Comparison of ENCODE assay signal across 13 cellular contexts in the genomic region with DNA sequence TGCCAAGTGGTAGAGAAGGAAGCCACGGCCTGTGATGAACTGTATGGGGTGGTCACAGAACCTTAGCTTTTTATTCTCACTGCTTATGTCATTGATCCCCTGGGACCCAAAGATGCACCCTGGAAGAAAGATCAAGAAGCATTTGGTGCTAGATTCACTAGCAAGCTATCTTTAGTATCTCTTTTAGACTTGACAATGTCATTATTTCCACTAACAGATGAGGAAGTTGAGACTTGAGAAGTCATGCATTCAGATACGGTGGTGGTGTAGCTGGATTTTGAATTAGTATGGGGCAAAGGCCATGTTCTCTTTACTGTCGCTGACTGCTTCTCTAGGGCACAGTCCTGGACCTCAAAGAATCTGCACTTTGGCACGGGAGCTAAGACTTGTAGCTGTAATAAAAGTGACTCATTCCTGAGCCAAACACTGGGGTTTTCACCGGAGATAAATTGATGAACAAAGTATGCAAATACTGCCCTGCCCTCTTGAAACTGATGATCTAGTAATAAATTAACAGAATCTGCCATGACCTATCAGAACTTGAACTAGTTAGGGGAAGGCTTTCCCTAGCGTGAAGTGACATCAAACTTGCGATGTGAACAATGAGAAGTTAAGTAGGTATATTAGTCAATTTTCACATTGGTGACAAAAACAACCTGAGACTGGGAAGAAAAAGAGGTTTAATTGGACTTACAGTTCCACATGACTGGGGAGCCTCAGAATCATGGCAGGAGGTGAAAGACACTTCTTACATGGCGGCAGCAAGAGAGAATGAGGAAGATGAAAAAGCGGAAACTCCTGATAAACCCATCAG. TPM values are rescaled to one million over a fixed set of nuclear protein-coding genes. Genes with fewer than 3 reads are reported as not detected.
A peak's percentile ranks its signal among the peaks of the same experiment; 100 is the strongest.
DNase-seq lines count a peak whose midpoint lies in the region; ATAC-seq and TF ChIP-seq lines count a peak whose summit lies in the region.
"Had no signal": no experiment of that assay in that cellular context is flagged by ENCODE, and none has a peak within 500 bp of the region (broad histone marks: within the 10 kb centered on the region; RNA-seq: fewer than 3 reads in every experiment).

No MANE protein-coding gene starts in this region.

- TF ChIP-seq POLR2A in GM18505 (IDR thresholded peaks at IDR 0.05; ENCODE audit: borderline replicate concordance, extremely low read depth, insufficient read depth, insufficient read length): no peak

- no peaks in the 10 kb centered on the region for H3K27me3 ChIP-seq in hepatocyte
- H3K27me3 ChIP-seq: uterus had no signal

- H2AFZ ChIP-seq in hepatocyte: no peak overlapping the region

- peak overlapping the region; percentile 52 for H3K4me2 ChIP-seq in hepatocyte
- H3K4me2 ChIP-seq: smooth muscle cell had no signal

- H3K9me2 ChIP-seq in hepatocyte (replicated peaks; ENCODE audit: insufficient read depth): no peaks in the 10 kb centered on the region

- peaks cover 12% of the 10 kb centered on the region for H3K79me2 ChIP-seq in hepatocyte

- peak; percentile 80 for ATAC-seq in GM18505 (IDR thresholded peaks at IDR 0.05; ENCODE audit: unreplicated experiment)
- ATAC-seq in GM21576 (IDR thresholded peaks at IDR 0.05; ENCODE audit: unreplicated experiment): peak; percentile 79
- peak; percentile 79 for ATAC-seq in HG03442 (IDR thresholded peaks at IDR 0.05; ENCODE audit: unreplicated experiment)

- peaks cover 18% of the 10 kb centered on the region for H3K4me1 ChIP-seq in hepatocyte (ENCODE audit: insufficient read depth)
- H3K4me1 ChIP-seq: uterus had no signal

- 64% methylated on average over 9 of the region's 9 CpGs for WGBS in hepatocyte (ENCODE audit: low lambda C conversion rate, missing lambda C conversion rate)

- TF ChIP-seq CTCF in hepatocyte (IDR thresholded peaks at IDR 0.05; ENCODE audit: poor library complexity): no peak

- no peaks in the 10 kb centered on the region for H3K9me3 ChIP-seq in hepatocyte (ENCODE audit: low read depth)
- H3K9me3 ChIP-seq: uterus had no signal

- no peaks in the 10 kb centered on the region for H4K20me1 ChIP-seq in hepatocyte (ENCODE audit: insufficient read depth, poor library complexity, severe bottlenecking)

- peak overlapping the region; percentile 98 for H3K27ac ChIP-seq in hepatocyte
- H3K27ac ChIP-seq: uterus had no signal

- H3K4me3 ChIP-seq in hepatocyte: no peak overlapping the region
- H3K4me3 ChIP-seq: smooth muscle cell, uterus had no signal

- DNase-seq in hepatocyte (ENCODE audit: low spot score): peak; percentile 86
- no peak for DNase-seq in activated CD4-positive, alpha-beta T cell treated with anti-CD3 and anti-CD28 coated beads for 48 hours
- DNase-seq in activated CD4-positive, alpha-beta T cell treated with anti-CD3 and anti-CD28 coated beads, Interleukin-2, amount 50 U/mL, for 4 hours: no peak
- no peak for DNase-seq in NCI-H345 (lab: John Stamatoyannopoulos, UW)
- DNase-seq in activated CD8-positive, alpha-beta memory T cell treated with anti-CD3 and anti-CD28 coated beads, Interleukin-2, amount 50 U/mL, for 48 hours: no peak
- DNase-seq: DND-41, Kasumi-1, uterus had no signal

- no peaks in the 10 kb centered on the region for H3K36me3 ChIP-seq in hepatocyte (replicated peaks; ENCODE audit: insufficient read depth, low read depth)
- H3K36me3 ChIP-seq: uterus had no signal

RNA-seq across cellular contexts. Expression of a gene that starts 5.4 kb away (rescaled TPM):
- total RNA-seq in hepatocyte: 23.6 and 28.5 TPM in 2 replicates
- 9.3 and 14.4 TPM in 2 replicates for polyA plus RNA-seq in hepatocyte
- total RNA-seq: T-helper 1 cell treated with Interleukin-12 subunit alpha and Interleukin-12 subunit beta and Interleukin-4 antibody, amounts not matched to agents 30 ng/mL and 1 ng/mL, for 36 hours had no signal
